Comparison of ENCODE assay signal across 18 cellular contexts in the genomic region with DNA sequence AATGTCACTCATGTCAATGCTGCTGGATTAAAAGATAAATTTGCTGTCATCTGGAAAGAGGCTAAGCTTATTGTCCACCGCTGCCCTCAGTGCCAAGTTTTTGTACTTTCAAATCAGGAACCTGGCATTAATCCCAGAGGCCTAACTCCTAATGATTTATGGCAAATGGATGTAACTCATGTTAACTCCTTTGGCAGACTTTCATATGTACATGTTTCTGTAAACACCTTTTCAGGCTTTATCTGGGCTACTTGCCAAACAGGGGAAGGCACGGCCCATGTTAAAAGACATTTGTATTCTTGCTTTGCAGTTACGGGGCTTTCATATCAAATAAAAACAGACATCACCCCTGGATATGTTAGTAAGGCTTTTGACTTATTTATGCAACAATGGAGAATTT.
DNase-seq lines count a peak whose midpoint lies in the region; ATAC-seq, FAIRE-seq and TF ChIP-seq lines count a peak whose summit lies in the region.
"Had no signal": no experiment of that assay in that cellular context is flagged by ENCODE, and none has a peak within 500 bp of the region (broad histone marks: within the 10 kb centered on the region; RNA-seq: fewer than 3 reads in every experiment).

No MANE protein-coding gene starts in this region.

- H3K9me3 Mint-ChIP-seq in activated naive CD4-positive, alpha-beta T cell treated with anti-CD3 and anti-CD28 coated beads, Interleukin-2, amount 10 ng/mL, durations not matched to agents 7 days and 5 days = peaks cover 26% of the 10 kb centered on the region

- H3K9ac ChIP-seq in endothelial cell of umbilical vein (replicated peaks; ENCODE audit: extremely low read depth, insufficient read depth, low read length) = no peak overlapping the region

- dilution Hi-C loops in endothelial cell of umbilical vein (cut with MboI; ENCODE audit: extremely low pct_ligation_motif_present, low sequenced_read_pairs) = no loop called here

- H4K20me1 ChIP-seq in endothelial cell of umbilical vein (replicated peaks; ENCODE audit: control insufficient read depth, extremely low read depth, insufficient read depth, low read length) = no peaks in the 10 kb centered on the region

- intact Hi-C loops in endothelial cell of umbilical vein (cut with micrococcal nuclease) = no loop called here

- H3K4me2 ChIP-seq in endothelial cell of umbilical vein (ENCODE audit: insufficient read depth, low read length) = no peak overlapping the region

- no peak for TF ChIP-seq POLR2A in endothelial cell of umbilical vein (IDR thresholded peaks at IDR 0.05; ENCODE audit: low read depth, low read length)

- POLR2A ChIA-PET in endothelial cell of umbilical vein (lab: Charles Lee) = no interaction called here

- no peaks in the 10 kb centered on the region for H3K9me1 ChIP-seq in endothelial cell of umbilical vein (replicated peaks; ENCODE audit: control insufficient read depth, extremely low read depth, insufficient read depth, low read length)

- BruUV-seq in endothelial cell of umbilical vein (replicated peaks; lab: Mats Ljungman, UMichigan) = no TSS peak

- CTCF ChIA-PET in endothelial cell of umbilical vein (lab: Charles Lee) = no interaction called here
- CTCF ChIA-PET in activated naive CD4-positive, alpha-beta T cell treated with anti-CD3 and anti-CD28 coated beads, Interleukin-2, amount 10 ng/mL, durations not matched to agents 7 days and 5 days (lab: Charles Lee) = no interaction called here

- H3K4me3 ChIP-seq in endothelial cell of umbilical vein (replicated peaks in 1 of 3; ENCODE audit: insufficient read depth in 1 of 3, low read depth in 1 of 3, low read length in 3 of 3) = no peak overlapping the region
- H3K4me3 ChIP-seq: cardiac muscle cell, SJCRH30, thyroid gland had no signal

- no peaks in the 10 kb centered on the region for H3K27me3 ChIP-seq in endothelial cell of umbilical vein (ENCODE audit: control insufficient read depth in 2 of 2, insufficient read depth in 2 of 2, low read length in 2 of 2)
- H3K27me3 ChIP-seq: cardiac muscle cell, SJCRH30, thyroid gland had no signal

- H3K79me2 ChIP-seq in endothelial cell of umbilical vein (ENCODE audit: control insufficient read depth, insufficient read depth, low read length) = no peaks in the 10 kb centered on the region

- no peak overlapping the region for H2AFZ ChIP-seq in endothelial cell of umbilical vein (ENCODE audit: low read depth, low read length)

- H3K36me3 ChIP-seq in endothelial cell of umbilical vein (ENCODE audit: control insufficient read depth in 2 of 2, extremely low read depth in 1 of 2, insufficient read depth in 2 of 2, low read length in 2 of 2) = no peaks in the 10 kb centered on the region
- H3K36me3 ChIP-seq: cardiac muscle cell, SJCRH30, thyroid gland had no signal

- DNase-seq in COR-L47 (lab: John Stamatoyannopoulos, UW) (peak; percentile 98), NCI-H1417 (lab: John Stamatoyannopoulos, UW) (peak; percentile 35 to 83 (median 63)), NCI-H524 treated with DMSO at 0.1 percent for 48 hours (lab: John Stamatoyannopoulos, UW) (peak; percentile 27), endothelial cell of umbilical vein (ENCODE audit: low read depth, low spot score) (peak; percentile 85), 8988T (no peak)
- no peak for DNase-seq in activated T-cell treated with anti-CD3 and anti-CD28 coated beads, Interleukin-2, amount 50 U/mL, for 1 hour
- no peak for DNase-seq in activated naive CD4-positive, alpha-beta T cell treated with anti-CD3 and anti-CD28 coated beads, Interleukin-2, amount 10 ng/mL, durations not matched to agents 7 days and 5 days
- DNase-seq: activated CD8-positive, alpha-beta memory T cell treated with anti-CD3 and anti-CD28 coated beads for 24 hours; activated gamma-delta T cell treated with Interleukin-2 at 50 U/mL for 16 hours; endodermal cell; kidney; SJCRH30; thyroid gland had no signal

- H3K4me1 Mint-ChIP-seq in activated naive CD4-positive, alpha-beta T cell treated with anti-CD3 and anti-CD28 coated beads, Interleukin-2, amount 10 ng/mL, durations not matched to agents 7 days and 5 days = no peaks in the 10 kb centered on the region
- H3K4me1 Mint-ChIP-seq: endodermal cell had no signal

- FAIRE-seq in endothelial cell of umbilical vein (lab: Jason Lieb, UNC) = no peak
- FAIRE-seq: kidney had no signal

- ATAC-seq in HG03039 (IDR thresholded peaks at IDR 0.05; ENCODE audit: unreplicated experiment) = no peak
- ATAC-seq: HCT116 had no signal

- H3K9me3 ChIP-seq in endothelial cell of umbilical vein (replicated peaks; ENCODE audit: control insufficient read depth, insufficient read depth, low read length) = no peaks in the 10 kb centered on the region
- H3K9me3 ChIP-seq: SJCRH30, thyroid gland had no signal

- H3K27me3 Mint-ChIP-seq in activated naive CD4-positive, alpha-beta T cell treated with anti-CD3 and anti-CD28 coated beads, Interleukin-2, amount 10 ng/mL, durations not matched to agents 7 days and 5 days = no peaks in the 10 kb centered on the region
- H3K27me3 Mint-ChIP-seq: progenitor cell of endocrine pancreas had no signal

- no peak overlapping the region for H3K27ac Mint-ChIP-seq in activated naive CD4-positive, alpha-beta T cell treated with anti-CD3 and anti-CD28 coated beads, Interleukin-2, amount 10 ng/mL, durations not matched to agents 7 days and 5 days
- H3K27ac Mint-ChIP-seq: endodermal cell, progenitor cell of endocrine pancreas had no signal

- no peak overlapping the region for H3K27ac ChIP-seq in endothelial cell of umbilical vein (ENCODE audit: insufficient read depth, low read depth, low read length)
- H3K27ac ChIP-seq: cardiac muscle cell, HL-60, SJCRH30, thyroid gland had no signal

- H3K4me3 Mint-ChIP-seq in activated naive CD4-positive, alpha-beta T cell treated with anti-CD3 and anti-CD28 coated beads, Interleukin-2, amount 10 ng/mL, durations not matched to agents 7 days and 5 days = no peak overlapping the region
- H3K4me3 Mint-ChIP-seq: endodermal cell had no signal

- no peak for TF ChIP-seq CTCF in endothelial cell of umbilical vein (IDR thresholded peaks at IDR 0.05; ENCODE audit: extremely low read depth in 1 of 2, insufficient read depth in 1 of 2, low read depth in 1 of 2, low read length in 2 of 2)

- no peaks in the 10 kb centered on the region for H3K4me1 ChIP-seq in endothelial cell of umbilical vein (ENCODE audit: control insufficient read depth, extremely low read depth, insufficient read depth, low read length)
- H3K4me1 ChIP-seq: SJCRH30, thyroid gland had no signal

- H3K36me3 Mint-ChIP-seq in activated naive CD4-positive, alpha-beta T cell treated with anti-CD3 and anti-CD28 coated beads, Interleukin-2, amount 10 ng/mL, durations not matched to agents 7 days and 5 days = no peaks in the 10 kb centered on the region

TF ChIP-seq in endothelial cell of umbilical vein, 7 proteins besides CTCF, POLR2A, EP300 and RAD21:
- TF ChIP-seq FOS (IDR thresholded peaks at IDR 0.05; ENCODE audit: borderline replicate concordance, insufficient read depth, low read length) (no peak), EZH2 (IDR thresholded peaks at IDR 0.05; ENCODE audit: borderline replicate concordance, low read depth, low read length, severe bottlenecking) (no peak), JUN (IDR thresholded peaks at IDR 0.05; ENCODE audit: borderline replicate concordance, insufficient read depth, insufficient read length, low read depth) (no peak), GATA2 (IDR thresholded peaks at IDR 0.05; ENCODE audit: insufficient read depth, insufficient read length, low read depth, low read length) (no peak), MYC (IDR thresholded peaks at IDR 0.05; ENCODE audit: low read depth, low read length) (no peak), POLR2AphosphoS5 (IDR thresholded peaks at IDR 0.05; ENCODE audit: insufficient read depth, low read depth, low read length) (no peak)
- TF ChIP-seq, protein P1, sequence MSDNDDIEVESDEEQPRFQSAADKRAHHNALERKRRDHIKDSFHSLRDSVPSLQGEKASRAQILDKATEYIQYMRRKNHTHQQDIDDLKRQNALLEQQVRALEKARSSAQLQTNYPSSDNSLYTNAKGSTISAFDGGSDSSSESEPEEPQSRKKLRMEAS (IDR thresholded peaks at IDR 0.05; ENCODE audit: insufficient read depth, insufficient read length) = no peak

Comparison
In these comparisons a context has a peak if more than half of its experiments do, and no peak if none do; other contexts are left out.
1. DNase-seq: peak in COR-L47 (single experiment), NCI-H1417 (3 of 3), NCI-H524 treated with DMSO at 0.1 percent for 48 hours (single experiment) and endothelial cell of umbilical vein (single experiment); none in activated T-cell treated with anti-CD3 and anti-CD28 coated beads, Interleukin-2, amount 50 U/mL, for 1 hour (single experiment), 8988T (single experiment) and activated naive CD4-positive, alpha-beta T cell treated with anti-CD3 and anti-CD28 coated beads, Interleukin-2, amount 10 ng/mL, durations not matched to agents 7 days and 5 days (single experiment).